8 cellular contexts compared by ENCODE assay signal in the genomic region with DNA sequence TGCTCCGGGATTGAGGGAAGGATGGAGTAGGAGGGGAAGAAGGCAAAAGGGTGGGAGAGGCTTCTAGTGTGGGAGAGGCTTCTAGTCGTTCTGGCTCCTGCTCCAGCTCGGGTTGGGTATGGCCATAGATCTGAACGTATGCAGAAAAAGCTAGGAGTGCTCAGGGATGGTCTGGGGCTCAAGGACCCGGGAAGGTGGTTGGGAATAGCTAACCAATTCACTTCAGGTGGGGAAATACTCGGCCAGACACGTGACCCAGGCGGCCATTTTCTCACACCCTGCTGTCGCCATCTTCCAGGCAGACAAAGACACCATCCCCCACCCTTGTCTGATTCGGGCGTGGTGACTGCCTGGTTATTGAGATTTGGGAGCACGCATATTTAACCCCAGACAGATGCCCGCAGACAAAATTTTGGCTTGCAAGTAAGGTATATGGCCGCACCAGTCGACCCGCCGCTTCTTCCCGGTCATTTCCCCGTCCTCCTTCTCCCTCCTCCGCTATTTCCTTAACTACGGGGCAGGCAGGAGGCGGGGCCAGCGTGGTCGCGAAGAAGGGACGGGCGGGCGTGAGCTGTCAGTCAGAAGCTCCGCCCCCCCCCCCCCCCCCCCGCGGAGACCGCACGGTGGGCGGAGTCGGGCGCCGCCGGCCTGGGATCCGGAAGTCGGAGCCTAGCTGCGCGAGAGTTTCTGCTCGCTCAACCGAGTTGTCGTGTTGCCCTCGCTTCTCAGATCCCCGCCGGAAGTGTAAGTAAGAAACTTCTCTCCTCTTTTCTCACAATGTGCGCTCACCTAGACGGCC. TPM values are rescaled to one million over a fixed set of nuclear protein-coding genes. Genes with fewer than 3 reads are reported as not detected.
DNase-seq lines count a peak whose midpoint lies in the region; ATAC-seq and TF ChIP-seq lines count a peak whose summit lies in the region.

A gene with protein sequence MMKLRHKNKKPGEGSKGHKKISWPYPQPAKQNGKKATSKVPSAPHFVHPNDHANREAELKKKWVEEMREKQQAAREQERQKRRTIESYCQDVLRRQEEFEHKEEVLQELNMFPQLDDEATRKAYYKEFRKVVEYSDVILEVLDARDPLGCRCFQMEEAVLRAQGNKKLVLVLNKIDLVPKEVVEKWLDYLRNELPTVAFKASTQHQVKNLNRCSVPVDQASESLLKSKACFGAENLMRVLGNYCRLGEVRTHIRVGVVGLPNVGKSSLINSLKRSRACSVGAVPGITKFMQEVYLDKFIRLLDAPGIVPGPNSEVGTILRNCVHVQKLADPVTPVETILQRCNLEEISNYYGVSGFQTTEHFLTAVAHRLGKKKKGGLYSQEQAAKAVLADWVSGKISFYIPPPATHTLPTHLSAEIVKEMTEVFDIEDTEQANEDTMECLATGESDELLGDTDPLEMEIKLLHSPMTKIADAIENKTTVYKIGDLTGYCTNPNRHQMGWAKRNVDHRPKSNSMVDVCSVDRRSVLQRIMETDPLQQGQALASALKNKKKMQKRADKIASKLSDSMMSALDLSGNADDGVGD (plus strand): TSS at position 661 of the 799 bp plus-strand sequence. CDS start 2,348 bp downstream, outside the sequence.

- H3K36me3 ChIP-seq in thoracic aorta: no peaks in the 10 kb centered on the region

- CTCF ChIA-PET in GM10248 (lab: Yijun Ruan, JAX): no interaction called here

- H3K4me1 Mint-ChIP-seq in glutamatergic neuron (ENCODE audit: low read depth, unreplicated experiment): peaks cover 6% of the 10 kb centered on the region
- H3K4me1 Mint-ChIP-seq in osteocyte (ENCODE audit: unreplicated experiment): peaks cover 25% of the 10 kb centered on the region

- DNase-seq in GM10248 (ENCODE audit: extremely low spot score): peak; percentile 87
- DNase-seq in NCI-H1105 (lab: John Stamatoyannopoulos, UW): peak; percentile 69
- peak; percentile 61 for DNase-seq in SKM-1 (lab: John Stamatoyannopoulos, UW; ENCODE audit: unreplicated experiment)
- peak; percentile 68 to 82 for DNase-seq in activated naive CD4-positive, alpha-beta T cell treated with anti-CD3 and anti-CD28 coated beads, Interleukin-2, amount 50 U/mL, for 72 hours (ENCODE audit: low spot score in 2 of 2)
- DNase-seq in glutamatergic neuron: peak; percentile 82
- peak; percentile 94 for DNase-seq in osteocyte (ENCODE audit: extremely low spot score, unreplicated experiment)
- peak; percentile 46 for DNase-seq in thoracic aorta (ENCODE audit: low spot score)

- POLR2A ChIA-PET in GM10248 (lab: Yijun Ruan, JAX): interaction anchor here (0.6 kb wide), 1 partner anchor 597 kb away, joined by 8 read pairs; no protein-coding TSS in a partner anchor

- no peaks in the 10 kb centered on the region for H3K9me3 ChIP-seq in thoracic aorta

- ATAC-seq in HG02623 (IDR thresholded peaks at IDR 0.05; ENCODE audit: unreplicated experiment) (peak; percentile 86), thoracic aorta (ENCODE audit: insufficient number of reproducible peaks, low FRiP score, low read depth) (peak; percentile 77)
- ATAC-seq in activated naive CD4-positive, alpha-beta T cell treated with anti-CD3 and anti-CD28 coated beads, Interleukin-2, amount 50 U/mL, for 72 hours: peak; percentile 90 to 92

- peaks cover 4% of the 10 kb centered on the region for H3K27me3 Mint-ChIP-seq in glutamatergic neuron (ENCODE audit: unreplicated experiment)
- no peaks in the 10 kb centered on the region for H3K27me3 Mint-ChIP-seq in osteocyte (ENCODE audit: unreplicated experiment)

- H3K9me3 Mint-ChIP-seq in activated naive CD4-positive, alpha-beta T cell treated with anti-CD3 and anti-CD28 coated beads, Interleukin-2, amount 50 U/mL, for 72 hours: peaks cover 4 to 9% of the 10 kb centered on the region in 2 donors
- H3K9me3 Mint-ChIP-seq in glutamatergic neuron (ENCODE audit: unreplicated experiment) (peaks cover 3% of the 10 kb centered on the region), osteocyte (ENCODE audit: unreplicated experiment) (peaks cover 12% of the 10 kb centered on the region)

- peaks cover 0 to 19% of the 10 kb centered on the region in 2 donors for H3K4me1 ChIP-seq in thoracic aorta (ENCODE audit: control insufficient read depth in 1 of 2, low read depth in 2 of 2)

- H3K27ac ChIP-seq in thoracic aorta: peak within 1 kb of the TSS; percentile 66 to 71

- H3K4me3 Mint-ChIP-seq in glutamatergic neuron (ENCODE audit: unreplicated experiment) (peak within 1 kb of the TSS; percentile 92), osteocyte (ENCODE audit: unreplicated experiment) (peak within 1 kb of the TSS; percentile 88)

- no peak for TF ChIP-seq CTCF in GM10248 (IDR thresholded peaks at IDR 0.05; ENCODE audit: control extremely low read depth, extremely low read depth, low read depth, missing control alignments)
- TF ChIP-seq CTCF in glutamatergic neuron (IDR thresholded peaks at IDR 0.05; ENCODE audit: partially characterized antibody, unreplicated experiment): no peak
- no peak for TF ChIP-seq CTCF in osteocyte (IDR thresholded peaks at IDR 0.05)
- no peak for TF ChIP-seq CTCF in thoracic aorta (IDR thresholded peaks at IDR 0.05)

- H3K27ac Mint-ChIP-seq in activated naive CD4-positive, alpha-beta T cell treated with anti-CD3 and anti-CD28 coated beads, Interleukin-2, amount 50 U/mL, for 72 hours: peak within 1 kb of the TSS; percentile 94 to 96
- H3K27ac Mint-ChIP-seq in glutamatergic neuron (ENCODE audit: unreplicated experiment): peak within 1 kb of the TSS; percentile 99
- peak within 1 kb of the TSS; percentile 98 for H3K27ac Mint-ChIP-seq in osteocyte (ENCODE audit: unreplicated experiment)

- peak within 1 kb of the TSS; percentile 90 for H3K4me3 ChIP-seq in thoracic aorta

- H3K27me3 ChIP-seq in thoracic aorta (replicated peaks; ENCODE audit: insufficient read depth): no peaks in the 10 kb centered on the region

- H3K36me3 Mint-ChIP-seq in activated naive CD4-positive, alpha-beta T cell treated with anti-CD3 and anti-CD28 coated beads, Interleukin-2, amount 50 U/mL, for 72 hours: peaks cover 24 to 39% of the 10 kb centered on the region in 2 donors
- no peaks in the 10 kb centered on the region for H3K36me3 Mint-ChIP-seq in glutamatergic neuron (ENCODE audit: unreplicated experiment)
- H3K36me3 Mint-ChIP-seq in osteocyte (ENCODE audit: unreplicated experiment): peaks cover 2% of the 10 kb centered on the region

RNA-seq across cellular contexts. Expression of the gene that starts here (rescaled TPM):
- 10 to 100 TPM; 47.6 to 55.3 TPM for total RNA-seq in activated naive CD4-positive, alpha-beta T cell treated with anti-CD3 and anti-CD28 coated beads, Interleukin-2, amount 50 U/mL, for 72 hours
- 29.2 TPM for total RNA-seq in glutamatergic neuron (ENCODE audit: unreplicated experiment)
- total RNA-seq in osteocyte: 53.6 and 53.8 TPM in 2 replicates
- 10 to 100 TPM; 46.3 to 49.9 TPM for total RNA-seq in thoracic aorta

Comparison
In these comparisons a context has a peak if more than half of its experiments do, and no peak if none do; other contexts are left out.
1. Peak in every context shown above with its lines: DNase-seq, ATAC-seq, H3K4me3 ChIP-seq and H3K27ac ChIP-seq.